ENCODE assay signal across 31 cellular contexts in genomic region chr16:13928644-13929043, GRCh38.
"Had no signal": no experiment of that assay in that cellular context is flagged by ENCODE, and none has a peak within 500 bp of the region (broad histone marks: within the 10 kb centered on the region; RNA-seq: fewer than 3 reads in every experiment).

No MANE protein-coding gene starts in this region.

- DNase-seq: kidney glomerular epithelial cell; left cardiac atrium; lower lobe of right lung; mammary epithelial cell; mesendoderm; naive B cell; natural killer cell; nephron progenitor cell; occipital lobe; stimulated activated CD4-positive, alpha-beta T cell treated with anti-CD3 and anti-CD28 coated beads, Interleukin-12 subunit alpha, Interleukin-12 subunit beta, amount 100 ng/mL, for 4 hours; stimulated activated CD4-positive, alpha-beta T cell treated with anti-CD3 and anti-CD28 coated beads, Interleukin-15, amount 100 ng/mL, for 24 hours; stimulated activated CD4-positive, alpha-beta T cell treated with anti-CD3 and anti-CD28 coated beads, Interleukin-2, amount 100 ng/mL, for 24 hours; stimulated activated CD4-positive, alpha-beta T cell treated with anti-CD3 and anti-CD28 coated beads, Interleukin-4, amount 100 ng/mL, for 1 hour; stimulated activated naive B cell treated with anti-CD40 and anti-IgM and Interleukin-4, amounts not matched to agents 10 μg/mL and 1 μg/mL and 100 μg/mL, for 72 hours; tibial artery; trophoblast cell; upper lobe of right lung had no signal

- FAIRE-seq: keratinocyte, urothelium cell line had no signal

- H3K36me3 ChIP-seq: neural progenitor cell had no signal

- H3K4me3 Mint-ChIP-seq: mesothelial cell of epicardium; naive B cell; natural killer cell; nephron progenitor cell; neural progenitor cell; stimulated activated naive B cell treated with anti-CD40 and anti-IgM and Interleukin-4, amounts not matched to agents 10 μg/mL and 1 μg/mL and 100 μg/mL, for 72 hours; stimulated activated naive CD8-positive, alpha-beta T cell treated with anti-CD3 and anti-CD28 coated beads, Interleukin-15, Interleukin-2, amounts not matched to agents 100 ng/mL and 50 ng/mL, for 24 hours had no signal

- H3K4me3 ChIP-seq: hepatocyte, lower lobe of right lung, neural progenitor cell, right atrium auricular region, skin epidermis, suprapubic skin, thoracic aorta, tibial artery, upper lobe of right lung had no signal

- H2AFZ ChIP-seq: hepatocyte, neural progenitor cell had no signal

- H3K9me3 ChIP-seq: lower lobe of right lung, neutrophil, right atrium auricular region, suprapubic skin, thoracic aorta, tibial artery, upper lobe of right lung had no signal

- H3K79me2 ChIP-seq: hepatocyte had no signal

- H3K9ac ChIP-seq: neural progenitor cell had no signal

- ATAC-seq: left cardiac atrium; left lobe of liver; lower lobe of right lung; natural killer cell; sciatic nerve; stimulated activated naive B cell treated with anti-CD40 and anti-IgM and Interleukin-4, amounts not matched to agents 10 μg/mL and 1 μg/mL and 100 μg/mL, for 72 hours; upper lobe of right lung had no signal

- H3K4me2 ChIP-seq: hepatocyte, neural progenitor cell had no signal

- H3K27ac Mint-ChIP-seq: mesothelial cell of epicardium; naive B cell; natural killer cell; nephron progenitor cell; neural progenitor cell; progenitor cell of endocrine pancreas; stimulated activated naive B cell treated with anti-CD40 and anti-IgM and Interleukin-4, amounts not matched to agents 10 μg/mL and 1 μg/mL and 100 μg/mL, for 72 hours; stimulated activated naive CD8-positive, alpha-beta T cell treated with anti-CD3 and anti-CD28 coated beads, Interleukin-15, Interleukin-2, amounts not matched to agents 100 ng/mL and 50 ng/mL, for 24 hours had no signal

- H3K27me3 Mint-ChIP-seq: naive B cell; progenitor cell of endocrine pancreas; stimulated activated naive B cell treated with anti-CD40 and anti-IgM and Interleukin-4, amounts not matched to agents 10 μg/mL and 1 μg/mL and 100 μg/mL, for 72 hours; stimulated activated naive CD8-positive, alpha-beta T cell treated with anti-CD3 and anti-CD28 coated beads, Interleukin-15, Interleukin-2, amounts not matched to agents 100 ng/mL and 50 ng/mL, for 24 hours had no signal

- H3K27ac ChIP-seq: hepatocyte, lower lobe of right lung, neural progenitor cell, neutrophil, right atrium auricular region, skin epidermis, suprapubic skin, thoracic aorta, tibial artery, upper lobe of right lung had no signal

- H3K4me1 ChIP-seq: lower lobe of right lung, neural progenitor cell, suprapubic skin, upper lobe of right lung had no signal

- H3K9me3 Mint-ChIP-seq: mesothelial cell of epicardium; naive B cell; natural killer cell; nephron progenitor cell; neural progenitor cell; stimulated activated naive B cell treated with anti-CD40 and anti-IgM and Interleukin-4, amounts not matched to agents 10 μg/mL and 1 μg/mL and 100 μg/mL, for 72 hours; stimulated activated naive CD8-positive, alpha-beta T cell treated with anti-CD3 and anti-CD28 coated beads, Interleukin-15, Interleukin-2, amounts not matched to agents 100 ng/mL and 50 ng/mL, for 24 hours had no signal

- H3K27me3 ChIP-seq: hepatocyte, neural progenitor cell, neutrophil, right atrium auricular region, suprapubic skin, tibial artery, upper lobe of right lung had no signal
